Comparison of ENCODE assay signal across 1 cellular context in genomic region chr2:102335871-102336366, GRCh38.
TF ChIP-seq lines count a peak whose summit lies in the region.

No MANE protein-coding gene starts in this region.

TF ChIP-seq in K562, 482 proteins besides CTCF, POLR2A, EP300 and RAD21 (continued from another document and continues in another):
- TF ChIP-seq FOXP4 (CRISPR knock-in tag; IDR thresholded peaks at IDR 0.05; ENCODE audit: borderline replicate concordance) (no peak), ZBTB5 (IDR thresholded peaks at IDR 0.05) (no peak), ZKSCAN8 (CRISPR knock-in tag; IDR thresholded peaks at IDR 0.05) (peak; percentile 83), MCM7 (IDR thresholded peaks at IDR 0.05) (no peak), SNIP1 (IDR thresholded peaks at IDR 0.05; ENCODE audit: low read depth) (no peak), SLC30A9 (CRISPR knock-in tag; IDR thresholded peaks at IDR 0.05) (no peak), SP2 (IDR thresholded peaks at IDR 0.05; ENCODE audit: extremely low read depth, low read depth, low read length, poor library complexity, severe bottlenecking) (no peak), SIN3A (IDR thresholded peaks at IDR 0.05; ENCODE audit: borderline replicate concordance in 2 of 2, control insufficient read depth in 1 of 2, low read depth in 2 of 2, low read length in 2 of 2) (no peak), SMARCC2 (IDR thresholded peaks at IDR 0.05; ENCODE audit: low read depth) (peak; percentile 97), NCOA2 (IDR thresholded peaks at IDR 0.05; ENCODE audit: partially characterized antibody in 2 of 2) (peak; percentile 65 to 72), JUN (IDR thresholded peaks at IDR 0.05; ENCODE audit: borderline replicate concordance, low read depth, low read length) (peak; percentile 78), JUN (CRISPR knock-in tag; IDR thresholded peaks at IDR 0.05; ENCODE audit: borderline replicate concordance) (no peak), RNF2 (IDR thresholded peaks at IDR 0.05) (peak; percentile 96), KLF6 (CRISPR knock-in tag; IDR thresholded peaks at IDR 0.05; ENCODE audit: borderline replicate concordance) (peak; percentile 16; the same call in 1 of the 2 replicates), POLR2AphosphoS2 (IDR thresholded peaks at IDR 0.05; ENCODE audit: low read length) (no peak), DNMT1 (IDR thresholded peaks at IDR 0.05) (no peak), RHOXF2B (CRISPR knock-in tag; conservative IDR thresholded peaks at IDR 0.05) (no peak), SMAD2 (IDR thresholded peaks at IDR 0.05; ENCODE audit: low read depth, low read length) (no peak), ZSCAN29 (IDR thresholded peaks at IDR 0.05) (no peak), GTF2B (IDR thresholded peaks at IDR 0.05; ENCODE audit: extremely low read depth, insufficient read length) (no peak), HOXB6 (CRISPR knock-in tag; IDR thresholded peaks at IDR 0.05; ENCODE audit: borderline replicate concordance) (no peak), NFATC3 (IDR thresholded peaks at IDR 0.05) (peak; percentile 45; the same call in 1 of the 2 replicates), ASH1L (IDR thresholded peaks at IDR 0.05; ENCODE audit: borderline replicate concordance, low read depth, partially characterized antibody) (no peak), ZNF282 (CRISPR knock-in tag; IDR thresholded peaks at IDR 0.05) (no peak), ZNF224 (CRISPR knock-in tag; IDR thresholded peaks at IDR 0.05) (no peak), CTBP1 (IDR thresholded peaks at IDR 0.05; ENCODE audit: borderline replicate concordance) (peak; percentile 78; the same call in 1 of the 2 replicates), TEAD4 (IDR thresholded peaks at IDR 0.05; ENCODE audit: low read length) (peak; percentile 98), TEAD4 (CRISPR knock-in tag; IDR thresholded peaks at IDR 0.05; ENCODE audit: borderline replicate concordance) (no peak), ZNF3 (CRISPR knock-in tag; IDR thresholded peaks at IDR 0.05) (no peak), CEBPB (tag; IDR thresholded peaks at IDR 0.05) (peak; percentile 91), ZNF764 (CRISPR knock-in tag; IDR thresholded peaks at IDR 0.05; ENCODE audit: low read depth) (no peak), KDM4B (IDR thresholded peaks at IDR 0.05; ENCODE audit: borderline replicate concordance in 2 of 2, low read depth in 1 of 2) (no peak), CREB1 (IDR thresholded peaks at IDR 0.05) (peak; percentile 67), CREB1 (CRISPR knock-in tag; IDR thresholded peaks at IDR 0.05) (no peak), ZNF395 (CRISPR knock-in tag; IDR thresholded peaks at IDR 0.05) (peak; percentile 93; the same call in 1 of the 2 replicates), ZFP36 (IDR thresholded peaks at IDR 0.05; ENCODE audit: low read depth, low read length, partially characterized antibody) (peak; percentile 31), GABPB2 (CRISPR knock-in tag; conservative IDR thresholded peaks at IDR 0.05) (no peak), CREB3 (tag; conservative IDR thresholded peaks at IDR 0.05; ENCODE audit: low read depth) (no peak), SOX6 (IDR thresholded peaks at IDR 0.05) (peak; percentile 92), CEBPG (CRISPR knock-in tag; IDR thresholded peaks at IDR 0.05) (0 out of 2 replicates have a peak, but pooled peaks have one; percentile 44), CEBPG (tag; conservative IDR thresholded peaks at IDR 0.05 in 1 of 2, IDR thresholded peaks at IDR 0.05 in 1 of 2) (peak; percentile 34 to 89; a peak in 2 of 4 replicates), ZNF778 (CRISPR knock-in tag; IDR thresholded peaks at IDR 0.05) (no peak), ZNF586 (CRISPR knock-in tag; conservative IDR thresholded peaks at IDR 0.05) (no peak), ZC3H4 (CRISPR knock-in tag; IDR thresholded peaks at IDR 0.05; ENCODE audit: borderline replicate concordance) (no peak), CHD2 (IDR thresholded peaks at IDR 0.05; ENCODE audit: low read depth, low read length) (no peak), PYGO2 (tag; IDR thresholded peaks at IDR 0.05) (peak; percentile 53; the same call in 1 of the 2 replicates), TOE1 (IDR thresholded peaks at IDR 0.05; ENCODE audit: borderline replicate concordance) (peak; percentile 56; the same call in 1 of the 2 replicates), TOE1 (CRISPR knock-in tag; IDR thresholded peaks at IDR 0.05; ENCODE audit: borderline replicate concordance, low read depth) (no peak), CSDE1 (IDR thresholded peaks at IDR 0.05) (no peak), ZNF41 (CRISPR knock-in tag; conservative IDR thresholded peaks at IDR 0.05) (no peak), CEBPZ (IDR thresholded peaks at IDR 0.05; ENCODE audit: borderline replicate concordance, low read depth, low read length) (no peak), FOSL1 (tag; conservative IDR thresholded peaks at IDR 0.05) (peak; percentile 96), PTTG1 (tag; IDR thresholded peaks at IDR 0.05; ENCODE audit: low read depth) (no peak), BHLHE40 (IDR thresholded peaks at IDR 0.05; ENCODE audit: low read length) (peak; percentile 59), NUFIP1 (IDR thresholded peaks at IDR 0.05; ENCODE audit: partially characterized antibody) (no peak), GATAD2A (IDR thresholded peaks at IDR 0.05) (0 out of 2 replicates have a peak, but pooled peaks have one; percentile 74), THAP12 (CRISPR knock-in tag; IDR thresholded peaks at IDR 0.05) (no peak), ZNF444 (CRISPR knock-in tag; IDR thresholded peaks at IDR 0.05) (no peak)
- TF ChIP-seq, protein P1, sequence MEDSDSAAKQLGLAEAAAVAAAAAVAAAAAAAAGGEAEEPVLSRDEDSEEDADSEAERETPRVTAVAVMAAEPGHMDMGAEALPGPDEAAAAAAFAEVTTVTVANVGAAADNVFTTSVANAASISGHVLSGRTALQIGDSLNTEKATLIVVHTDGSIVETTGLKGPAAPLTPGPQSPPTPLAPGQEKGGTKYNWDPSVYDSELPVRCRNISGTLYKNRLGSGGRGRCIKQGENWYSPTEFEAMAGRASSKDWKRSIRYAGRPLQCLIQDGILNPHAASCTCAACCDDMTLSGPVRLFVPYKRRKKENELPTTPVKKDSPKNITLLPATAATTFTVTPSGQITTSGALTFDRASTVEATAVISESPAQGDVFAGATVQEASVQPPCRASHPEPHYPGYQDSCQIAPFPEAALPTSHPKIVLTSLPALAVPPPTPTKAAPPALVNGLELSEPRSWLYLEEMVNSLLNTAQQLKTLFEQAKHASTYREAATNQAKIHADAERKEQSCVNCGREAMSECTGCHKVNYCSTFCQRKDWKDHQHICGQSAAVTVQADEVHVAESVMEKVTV (CRISPR knock-in tag; IDR thresholded peaks at IDR 0.05): no peak
- TF ChIP-seq, protein P2, sequence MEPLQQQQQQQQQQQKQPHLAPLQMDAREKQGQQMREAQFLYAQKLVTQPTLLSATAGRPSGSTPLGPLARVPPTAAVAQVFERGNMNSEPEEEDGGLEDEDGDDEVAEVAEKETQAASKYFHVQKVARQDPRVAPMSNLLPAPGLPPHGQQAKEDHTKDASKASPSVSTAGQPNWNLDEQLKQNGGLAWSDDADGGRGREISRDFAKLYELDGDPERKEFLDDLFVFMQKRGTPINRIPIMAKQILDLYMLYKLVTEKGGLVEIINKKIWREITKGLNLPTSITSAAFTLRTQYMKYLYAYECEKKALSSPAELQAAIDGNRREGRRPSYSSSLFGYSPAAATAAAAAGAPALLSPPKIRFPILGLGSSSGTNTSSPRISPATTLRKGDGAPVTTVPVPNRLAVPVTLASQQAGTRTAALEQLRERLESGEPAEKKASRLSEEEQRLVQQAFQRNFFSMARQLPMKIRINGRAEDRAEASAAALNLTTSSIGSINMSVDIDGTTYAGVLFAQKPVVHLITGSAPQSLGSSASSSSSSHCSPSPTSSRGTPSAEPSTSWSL (CRISPR knock-in tag; IDR thresholded peaks at IDR 0.05; ENCODE audit: borderline replicate concordance): no peak
